8 cellular contexts compared by ENCODE assay signal in genomic region chr9:111926421-111926875, GRCh38. TPM values are rescaled to one million over a fixed set of nuclear protein-coding genes. Genes with fewer than 3 reads are reported as not detected.
DNase-seq lines count a peak whose midpoint lies in the region; ATAC-seq, FAIRE-seq and TF ChIP-seq lines count a peak whose summit lies in the region.

No MANE protein-coding gene starts in this region.

- H3K9me3 ChIP-seq in GM12878 (replicated peaks; ENCODE audit: control insufficient read depth, insufficient read depth, low read length), result no peaks in the 10 kb centered on the region

- TF ChIP-seq CTCF in GM12878 (IDR thresholded peaks at IDR 0.05 in 2 of 3, conservative IDR thresholded peaks at IDR 0.05 in 1 of 3; ENCODE audit: control insufficient read depth in 2 of 3, extremely low read depth in 1 of 3, insufficient read depth in 1 of 3, low read depth in 3 of 3, low read length in 3 of 3) (no peak), nephron progenitor cell (IDR thresholded peaks at IDR 0.05) (no peak)

- H3K36me3 Mint-ChIP-seq in nephron progenitor cell (ENCODE audit: low read depth), result peaks cover 49% of the 10 kb centered on the region

- no peaks in the 10 kb centered on the region for H3K9me3 Mint-ChIP-seq in nephron progenitor cell

- peaks cover 13% of the 10 kb centered on the region; the same call in 1 of the 2 replicates for H3K4me1 ChIP-seq in GM12878 (ENCODE audit: control insufficient read depth, insufficient read depth, low read length)

- H3K36me3 ChIP-seq in GM12878 (ENCODE audit: control insufficient read depth in 2 of 2, insufficient read depth in 2 of 2, low read length in 1 of 2), result peaks cover 5 to 36% of the 10 kb centered on the region in 2 experiments; a peak in 3 of 4 replicates

- no peak for TF ChIP-seq RAD21 in GM12878 (IDR thresholded peaks at IDR 0.05; ENCODE audit: insufficient read depth, low read depth, low read length)

- peaks cover 7% of the 10 kb centered on the region for H3K4me1 Mint-ChIP-seq in nephron progenitor cell

- WGBS in GM12878 (ENCODE audit: insufficient coverage, insufficient replicate concordance, low lambda C conversion rate, missing lambda C conversion rate), result 9% methylated on average over 6 of the region's 6 CpGs

- H3K4me3 ChIP-seq in GM12878, result no peak overlapping the region

- in situ Hi-C loops in SK-MEL-5 (cut with HindIII; ENCODE audit: low pct_unique_long_range_greater_than_20kb, low sequenced_read_pairs) (loop anchor here (25.0 kb wide), 1 partner anchor 136 kb away; no protein-coding TSS in a partner anchor), GM12878 (cut with MboI) (no loop called here)

- no peaks in the 10 kb centered on the region for H3K27me3 ChIP-seq in GM12878 (replicated peaks in 1 of 2; ENCODE audit: control insufficient read depth in 2 of 2, insufficient read depth in 2 of 2, low read length in 1 of 2)

- H2AFZ ChIP-seq in GM12878 (ENCODE audit: control insufficient read depth, low read depth, low read length), result no peak overlapping the region

- CTCF ChIA-PET in GM12878 (lab: Yijun Ruan, JAX), result interaction anchor here (1.1 to 3.1 kb wide), 5 partner anchors 11 to 167 kb away, joined by 3 to 25 read pairs (median 6); no protein-coding TSS in a partner anchor

- no TSS peak for BruUV-seq in GM12878 (replicated peaks; lab: Mats Ljungman, UMichigan)

- H3K4me2 ChIP-seq in GM12878 (ENCODE audit: control insufficient read depth, insufficient read depth), result peak overlapping the region; percentile 77; the same call in 1 of the 2 replicates

- RAD21 ChIA-PET in GM12878 (lab: Charles Lee; ENCODE audit: unreplicated experiment), result interaction anchor here (1.0 to 4.1 kb wide), 11 partner anchors 11 to 148 kb away, joined by 3 to 24 read pairs (median 6); no protein-coding TSS in a partner anchor

- POLR2A ChIA-PET in GM12878 (lab: Charles Lee), result interaction anchor here (0.5 to 2.6 kb wide), 10 partner anchors 9 to 102 kb away, joined by 3 to 16 read pairs (median 6); no protein-coding TSS in a partner anchor

- peak overlapping the region; percentile 45 for H3K27ac Mint-ChIP-seq in nephron progenitor cell

- H3K9ac ChIP-seq in GM12878 (ENCODE audit: control insufficient read depth, insufficient read depth, low read length), result no peak overlapping the region

- SMC1A ChIA-PET in GM12878 (lab: Charles Lee; ENCODE audit: uncharacterized antibody, unreplicated experiment), result interaction anchor here (0.6 to 5.2 kb wide), 19 partner anchors 8 to 151 kb away, joined by 3 to 46 read pairs (median 5); no protein-coding TSS in a partner anchor

- no peaks in the 10 kb centered on the region for H3K27me3 Mint-ChIP-seq in nephron progenitor cell (ENCODE audit: low read depth, poor library complexity)

- intact Hi-C loops in GM12878 (cut with micrococcal nuclease; ENCODE audit: unreplicated experiment), result loop anchor here (2.0 kb wide), 1 partner anchor 148 kb away; no protein-coding TSS in a partner anchor

- peak overlapping the region; percentile 75 for H3K27ac ChIP-seq in GM12878 (ENCODE audit: control insufficient read depth, insufficient read depth)

- no peak for TF ChIP-seq POLR2A in GM12878 (IDR thresholded peaks at IDR 0.05; ENCODE audit: low read depth, low read length)

- peaks cover 36% of the 10 kb centered on the region for H3K79me2 ChIP-seq in GM12878 (ENCODE audit: control insufficient read depth, insufficient read depth, low read length)

- peak; percentile 89 for FAIRE-seq in GM12878 (lab: Jason Lieb, UNC)

- no peak overlapping the region for H3K4me3 Mint-ChIP-seq in nephron progenitor cell

- DNase-seq in SK-MEL-5 (ENCODE audit: low read depth, low spot score), result peak; percentile 82
- peak; percentile 86 for DNase-seq in GM12878 (ENCODE audit: low read depth, low spot score)
- DNase-seq in nephron progenitor cell, result no peak
- no peak for DNase-seq in NCI-H146 treated with DMSO at 0.1 percent for 48 hours (lab: John Stamatoyannopoulos, UW; ENCODE audit: unreplicated experiment)
- DNase-seq in NCI-H1417 treated with DMSO at 0.1 percent for 48 hours (lab: John Stamatoyannopoulos, UW), result no peak
- DNase-seq in HuH-7 (ENCODE audit: low spot score), result no peak

- peak; percentile 73 to 76; a peak in 3 of 4 replicates for TF ChIP-seq EP300 in GM12878 (IDR thresholded peaks at IDR 0.05; ENCODE audit: borderline replicate concordance in 1 of 2, control insufficient read depth in 1 of 2, low read depth in 2 of 2, low read length in 2 of 2)

- no peaks in the 10 kb centered on the region for H4K20me1 ChIP-seq in GM12878 (ENCODE audit: control insufficient read depth, insufficient read depth)

- ATAC-seq in GM18873 (IDR thresholded peaks at IDR 0.05; ENCODE audit: low FRiP score, unreplicated experiment), result peak; percentile 99
- ATAC-seq in HG03025 (IDR thresholded peaks at IDR 0.05; ENCODE audit: low FRiP score, unreplicated experiment), result peak; percentile 94
- ATAC-seq in GM12878, result peak; percentile 98

TF ChIP-seq in GM12878, 131 proteins besides CTCF, POLR2A, EP300 and RAD21 (continues in another document):
- TF ChIP-seq JUNB (IDR thresholded peaks at IDR 0.05) (peak; percentile 29), ATF2 (IDR thresholded peaks at IDR 0.05; ENCODE audit: low read length) (peak; percentile 74; the same call in 1 of the 2 replicates), CHD2 (IDR thresholded peaks at IDR 0.05; ENCODE audit: borderline replicate concordance, low read depth, low read length) (no peak), POLR2AphosphoS5 (IDR thresholded peaks at IDR 0.05; ENCODE audit: low read length) (peak; percentile 50), SMAD1 (IDR thresholded peaks at IDR 0.05; ENCODE audit: low read depth, partially characterized antibody) (no peak), PAX5 (IDR thresholded peaks at IDR 0.05; ENCODE audit: borderline replicate concordance, low read depth, low read length) (peak; percentile 63; the same call in 1 of the 2 replicates), JUND (IDR thresholded peaks at IDR 0.05; ENCODE audit: low read depth, low read length) (no peak), RFX5 (IDR thresholded peaks at IDR 0.05; ENCODE audit: low read depth, low read length) (no peak), SIX5 (IDR thresholded peaks at IDR 0.05; ENCODE audit: low read depth, low read length, severe bottlenecking) (no peak), EED (IDR thresholded peaks at IDR 0.05; ENCODE audit: low read depth) (peak; percentile 93)
- TF ChIP-seq, protein P1, sequence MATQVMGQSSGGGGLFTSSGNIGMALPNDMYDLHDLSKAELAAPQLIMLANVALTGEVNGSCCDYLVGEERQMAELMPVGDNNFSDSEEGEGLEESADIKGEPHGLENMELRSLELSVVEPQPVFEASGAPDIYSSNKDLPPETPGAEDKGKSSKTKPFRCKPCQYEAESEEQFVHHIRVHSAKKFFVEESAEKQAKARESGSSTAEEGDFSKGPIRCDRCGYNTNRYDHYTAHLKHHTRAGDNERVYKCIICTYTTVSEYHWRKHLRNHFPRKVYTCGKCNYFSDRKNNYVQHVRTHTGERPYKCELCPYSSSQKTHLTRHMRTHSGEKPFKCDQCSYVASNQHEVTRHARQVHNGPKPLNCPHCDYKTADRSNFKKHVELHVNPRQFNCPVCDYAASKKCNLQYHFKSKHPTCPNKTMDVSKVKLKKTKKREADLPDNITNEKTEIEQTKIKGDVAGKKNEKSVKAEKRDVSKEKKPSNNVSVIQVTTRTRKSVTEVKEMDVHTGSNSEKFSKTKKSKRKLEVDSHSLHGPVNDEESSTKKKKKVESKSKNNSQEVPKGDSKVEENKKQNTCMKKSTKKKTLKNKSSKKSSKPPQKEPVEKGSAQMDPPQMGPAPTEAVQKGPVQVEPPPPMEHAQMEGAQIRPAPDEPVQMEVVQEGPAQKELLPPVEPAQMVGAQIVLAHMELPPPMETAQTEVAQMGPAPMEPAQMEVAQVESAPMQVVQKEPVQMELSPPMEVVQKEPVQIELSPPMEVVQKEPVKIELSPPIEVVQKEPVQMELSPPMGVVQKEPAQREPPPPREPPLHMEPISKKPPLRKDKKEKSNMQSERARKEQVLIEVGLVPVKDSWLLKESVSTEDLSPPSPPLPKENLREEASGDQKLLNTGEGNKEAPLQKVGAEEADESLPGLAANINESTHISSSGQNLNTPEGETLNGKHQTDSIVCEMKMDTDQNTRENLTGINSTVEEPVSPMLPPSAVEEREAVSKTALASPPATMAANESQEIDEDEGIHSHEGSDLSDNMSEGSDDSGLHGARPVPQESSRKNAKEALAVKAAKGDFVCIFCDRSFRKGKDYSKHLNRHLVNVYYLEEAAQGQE (IDR thresholded peaks at IDR 0.05; ENCODE audit: low read depth, low read length), result 0 out of 2 replicates have a peak, but pooled peaks have one; percentile 9

RNA-seq across cellular contexts. Expression of gene UGCG, which starts 29.8 kb away (rescaled TPM):
- total RNA-seq in SK-MEL-5 (2014; rRNA removed; shearing (Covaris generic)), result 288 and 329 TPM in 2 replicates
- 118 and 145 TPM in 2 replicates for polyA plus RNA-seq in SK-MEL-5 (2015; cell fraction: cytosol; rRNA removed)
- 198 and 207 TPM in 2 replicates for polyA plus RNA-seq in SK-MEL-5 (2015; cell fraction: nucleus; rRNA removed)
- total RNA-seq in GM12878 (2013; cell fraction: nucleolus; rRNA removed), result 287 and 299 TPM in 2 replicates
- total RNA-seq in GM12878 (2014; rRNA removed), result 54.3 and 65.1 TPM in 2 replicates
- total RNA-seq in GM12878 (2014; rRNA removed; fragmentation: Illumina TruSeq; extraction: Trizol), result 58.3 and 59.5 TPM in 2 replicates
- 47.7 and 49.7 TPM in 2 replicates for total RNA-seq in GM12878 (2021)
- 20.1 TPM for polyA plus RNA-seq in GM12878 (2011; ENCODE audit: low read depth)
- polyA plus RNA-seq in GM12878 (2011; rRNA removed), result 96.6 and 143 TPM in 2 replicates
- polyA plus RNA-seq in GM12878 (2011; cell fraction: cytosol; rRNA removed), result 28.8 and 33.4 TPM in 2 replicates
- polyA plus RNA-seq in GM12878 (2011; cell fraction: nucleus; rRNA removed), result 44.7 and 51.1 TPM in 2 replicates
- 30.8 and 42.3 TPM in 2 replicates for polyA plus RNA-seq in GM12878 (2012)
- 35.0 and 42.8 TPM in 2 replicates for polyA plus RNA-seq in GM12878 (2014; fragmentation: Illumina TruSeq; extraction: Trizol)
- 10 to 100 TPM; 48.0 to 62.1 TPM for polyA plus RNA-seq in GM12878 (2014; fragmentation: Nextera tagmentation; extraction: Ambion mirVana)
- polyA plus RNA-seq in GM12878 (2014; rRNA removed), result 33.5 and 42.8 TPM in 2 replicates
- 10 to 100 TPM; 21.7 to 30.5 TPM for polyA plus RNA-seq in GM12878 (2016; fragmentation: Nextera tagmentation; extraction: Ambion mirVana)
- 63.0 and 82.2 TPM in 2 replicates for polyA minus RNA-seq in GM12878 (2011; rRNA and poly(A)+ RNA removed)
- polyA minus RNA-seq in GM12878 (2011; cell fraction: cytosol; rRNA and poly(A)+ RNA removed), result 46.4 and 57.0 TPM in 2 replicates
- 54.2 and 77.7 TPM in 2 replicates for polyA minus RNA-seq in GM12878 (2011; cell fraction: nucleus; rRNA and poly(A)+ RNA removed)

Comparison
In these comparisons a context has a peak if more than half of its experiments do, and no peak if none do; other contexts are left out.
1. DNase-seq: peak in SK-MEL-5 (single experiment) and GM12878 (single experiment); none in nephron progenitor cell (single experiment), NCI-H146 treated with DMSO at 0.1 percent for 48 hours (single experiment), NCI-H1417 treated with DMSO at 0.1 percent for 48 hours (single experiment) and HuH-7 (single experiment).
2. Peak in every context shown above with its lines, with median percentiles within 50 percentile points of each other: ATAC-seq.